ENCODE assay signal across 21 cellular contexts in the genomic region with DNA sequence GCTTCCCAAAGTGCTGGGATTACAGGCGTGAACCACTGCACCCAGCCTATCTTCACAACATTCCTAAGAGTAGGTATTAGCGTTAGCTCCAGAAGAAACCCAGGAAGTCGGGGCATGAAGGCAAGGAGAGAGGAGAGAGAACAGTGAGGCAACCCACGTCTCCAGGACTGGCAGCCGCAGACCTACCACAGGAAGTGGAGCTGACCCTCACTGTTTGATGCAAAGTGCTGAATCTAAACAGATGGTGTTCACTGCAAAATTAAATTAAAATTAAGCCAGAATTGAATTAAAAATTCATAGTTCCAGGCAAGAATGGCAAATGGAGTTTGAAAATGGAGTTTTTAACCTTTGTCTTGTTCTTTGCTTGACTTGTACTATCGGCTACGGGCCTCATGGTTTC.
"Had no signal": no experiment of that assay in that cellular context is flagged by ENCODE, and none has a peak within 500 bp of the region (broad histone marks: within the 10 kb centered on the region; RNA-seq: fewer than 3 reads in every experiment).

No MANE protein-coding gene starts in this region.

- H3K36me3 Mint-ChIP-seq: WTC11 had no signal

- H3K27me3 ChIP-seq: hepatocyte, sigmoid colon, upper lobe of left lung had no signal

- H2AFZ ChIP-seq: hepatocyte had no signal

- H3K27me3 Mint-ChIP-seq: activated naive CD4-positive, alpha-beta T cell treated with anti-CD3 and anti-CD28 coated beads, Interleukin-2, amount 10 ng/mL, durations not matched to agents 7 days and 5 days; activated naive CD8-positive, alpha-beta T cell treated with anti-CD3 and anti-CD28 coated beads, Interleukin-2, amount 50 U/mL, for 24 hours; T-cell had no signal

- DNase-seq: activated effector memory CD4-positive, alpha-beta T cell treated with anti-CD3 and anti-CD28 coated beads, Interleukin-2, amount 50 U/mL, for 16 hours; activated naive CD4-positive, alpha-beta T cell treated with anti-CD3 and anti-CD28 coated beads, Interleukin-2, amount 10 ng/mL, durations not matched to agents 7 days and 5 days; activated naive CD8-positive, alpha-beta T cell treated with anti-CD3 and anti-CD28 coated beads, Interleukin-2, amount 50 U/mL, for 24 hours; activated T-cell treated with anti-CD3 and anti-CD28 coated beads, Interleukin-2, amount 50 U/mL, for 48 hours; effector CD4-positive, alpha-beta T cell; erythroblast; foreskin melanocyte; glutamatergic neuron; kidney glomerular epithelial cell; left ventricle myocardium inferior; sigmoid colon; stimulated activated CD4-positive, alpha-beta T cell treated with anti-CD3 and anti-CD28 coated beads, Interleukin-2, amount 100 ng/mL, for 48 hours; stimulated activated CD8-positive, alpha-beta memory T cell treated with anti-CD3 and anti-CD28 coated beads, Interleukin-4, amount 100 ng/mL, for 48 hours; stimulated activated naive CD8-positive, alpha-beta T cell treated with anti-CD3 and anti-CD28 coated beads, Interleukin-15, Interleukin-2, amounts not matched to agents 100 U/mL and 50 U/mL, for 24 hours; T-cell; T1000; upper lobe of left lung had no signal

- H3K4me3 Mint-ChIP-seq: activated naive CD4-positive, alpha-beta T cell treated with anti-CD3 and anti-CD28 coated beads, Interleukin-2, amount 10 ng/mL, durations not matched to agents 7 days and 5 days; activated naive CD8-positive, alpha-beta T cell treated with anti-CD3 and anti-CD28 coated beads, Interleukin-2, amount 50 U/mL, for 24 hours; WTC11 had no signal

- H3K4me3 ChIP-seq: hepatocyte, left ventricle myocardium inferior, sigmoid colon, SK-N-MC, upper lobe of left lung had no signal

- H3K4me2 ChIP-seq: hepatocyte had no signal

- H3K9me3 ChIP-seq: left ventricle myocardium inferior, sigmoid colon, upper lobe of left lung had no signal

- H3K27ac ChIP-seq: left ventricle myocardium inferior, SK-N-MC had no signal

- H3K9me3 Mint-ChIP-seq: activated naive CD4-positive, alpha-beta T cell treated with anti-CD3 and anti-CD28 coated beads, Interleukin-2, amount 10 ng/mL, durations not matched to agents 7 days and 5 days; activated naive CD8-positive, alpha-beta T cell treated with anti-CD3 and anti-CD28 coated beads, Interleukin-2, amount 50 U/mL, for 24 hours; nephron; T-cell; WTC11 had no signal
